ENCODE assay signal across 27 cellular contexts in the genomic region with DNA sequence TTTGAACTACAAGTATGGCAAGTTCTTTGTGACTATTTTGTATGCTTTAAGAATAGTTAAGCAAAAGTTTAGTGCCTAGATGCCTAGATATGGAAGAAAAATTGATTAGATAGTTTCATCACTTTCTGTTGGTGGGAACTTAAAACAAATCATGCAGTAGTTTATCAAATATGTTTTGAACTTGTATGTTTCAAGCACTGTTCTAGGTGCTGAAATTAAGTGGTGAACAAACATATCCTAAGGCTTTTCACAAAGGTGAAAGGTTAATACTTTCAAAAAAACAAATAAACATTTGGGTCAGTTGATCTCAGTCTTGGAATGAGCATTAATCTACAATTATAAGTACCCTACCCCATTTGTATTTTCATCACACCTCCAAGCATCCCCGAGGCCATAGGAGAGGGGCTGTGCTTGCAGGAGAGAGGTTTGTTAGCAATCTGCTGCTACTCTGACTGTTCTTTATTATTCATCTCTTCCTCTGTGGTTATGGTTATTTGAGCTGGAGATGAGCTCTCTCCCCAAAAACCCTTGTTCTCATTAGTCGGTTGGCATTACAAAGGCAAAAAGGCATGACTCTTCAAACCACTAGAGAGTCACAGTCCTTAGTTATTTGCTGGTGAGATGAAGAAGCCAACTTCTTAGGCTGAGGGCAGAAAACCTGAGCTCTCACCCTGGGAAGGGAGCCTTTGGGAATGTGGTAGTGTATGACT.
DNase-seq lines count a peak whose midpoint lies in the region; ATAC-seq, FAIRE-seq and TF ChIP-seq lines count a peak whose summit lies in the region.
"Had no signal": no experiment of that assay in that cellular context is flagged by ENCODE, and none has a peak within 500 bp of the region (broad histone marks: within the 10 kb centered on the region; RNA-seq: fewer than 3 reads in every experiment).

No MANE protein-coding gene starts in this region.

- no peak overlapping the region for H3K4me3 ChIP-seq in A549
- H3K4me3 ChIP-seq in pancreas: no peak overlapping the region
- H3K4me3 ChIP-seq: body of pancreas, gastrocnemius medialis, lung, psoas muscle, tibial artery had no signal

- H3K4me1 ChIP-seq in A549 (no peaks in the 10 kb centered on the region), pancreas (no peaks in the 10 kb centered on the region)
- H3K4me1 ChIP-seq: body of pancreas, tibial artery had no signal

- H3K4me2 ChIP-seq in A549: no peak overlapping the region

- no peaks in the 10 kb centered on the region for H3K27me3 ChIP-seq in pancreas
- H3K27me3 ChIP-seq: body of pancreas, gastrocnemius medialis, tibial artery had no signal

- CTCF ChIA-PET in A549 (lab: Yijun Ruan, JAX): interaction anchor here (1.4 kb wide), 1 partner anchor 11 kb away, joined by 4 read pairs; no protein-coding TSS in a partner anchor

- TF ChIP-seq EP300 in A549 (IDR thresholded peaks at IDR 0.05): no peak

- POLR2A ChIA-PET in A549 (lab: Yijun Ruan, JAX): no interaction called here

- 59% methylated on average over 2 of the region's 2 CpGs for WGBS in A549 (ENCODE audit: missing lambda C conversion rate)
- 52 to 69% methylated on average over 2 of the region's 2 CpGs for WGBS in pancreas, 2 donors

- H3K9me3 ChIP-seq in A549 (no peaks in the 10 kb centered on the region), pancreas (no peaks in the 10 kb centered on the region)
- H3K9me3 ChIP-seq: body of pancreas, gastrocnemius medialis, psoas muscle, tibial artery had no signal

- TF ChIP-seq RAD21 in A549 (conservative IDR thresholded peaks at IDR 0.05 in 1 of 2, IDR thresholded peaks at IDR 0.05 in 1 of 2): no peak

- TF ChIP-seq POLR2A in A549 (IDR thresholded peaks at IDR 0.05; ENCODE audit: low read length): no peak

- DNase-seq in A549 (ENCODE audit: low read depth in 1 of 2, low spot score in 1 of 2) (no peak), D721Med (ENCODE audit: insufficient read length, low spot score) (no peak), M059J (ENCODE audit: low read depth) (peak; percentile 55), fibroblast of gingiva (ENCODE audit: low read depth) (peak; percentile 27), NCI-H345 treated with DMSO at 0.1 percent for 48 hours (lab: John Stamatoyannopoulos, UW; ENCODE audit: unreplicated experiment) (no peak), DMS 273 treated with DMSO at 0.1 percent for 48 hours (lab: John Stamatoyannopoulos, UW) (no peak), pancreas (no peak)
- DNase-seq: activated CD4-positive, alpha-beta T cell treated with anti-CD3 and anti-CD28 coated beads, Interleukin-2, amount 10 ng/mL, durations not matched to agents 7 days and 5 days; activated CD8-positive, alpha-beta memory T cell treated with anti-CD3 and anti-CD28 coated beads, Interleukin-2, amount 10 ng/mL, durations not matched to agents 7 days and 5 days; activated naive CD8-positive, alpha-beta T cell treated with anti-CD3 and anti-CD28 coated beads, Interleukin-2, amount 10 ng/mL, durations not matched to agents 7 days and 5 days; body of pancreas; CD8-positive, alpha-beta T cell; effector CD8-positive, alpha-beta T cell; erythroblast; gastrocnemius medialis; hypothalamus; IMR-90; NCI-H146; NCI-H446; psoas muscle; small intestine; stimulated activated naive CD4-positive, alpha-beta T cell; tibial artery had no signal

- H3K36me3 ChIP-seq in pancreas: no peaks in the 10 kb centered on the region
- H3K36me3 ChIP-seq: gastrocnemius medialis, tibial artery had no signal

- H3K27ac ChIP-seq in A549 (no peak overlapping the region), pancreas (no peak overlapping the region)
- H3K27ac ChIP-seq: body of pancreas, gastrocnemius medialis, psoas muscle, tibial artery had no signal

- FAIRE-seq in A549 (lab: Jason Lieb, UNC) (no peak), D721Med (lab: Jason Lieb, UNC) (peak; percentile 32), pancreas (lab: Jason Lieb, UNC) (no peak)
- FAIRE-seq: keratinocyte, RCC 7860, small intestine had no signal

- TF ChIP-seq CTCF in A549 (IDR thresholded peaks at IDR 0.05) (no peak), D721Med (IDR thresholded peaks at IDR 0.05; ENCODE audit: insufficient read depth, missing control alignments) (no peak), pancreas (IDR thresholded peaks at IDR 0.05) (no peak)

- no peak for ATAC-seq in A549
- no peak for ATAC-seq in HG03565 (IDR thresholded peaks at IDR 0.05; ENCODE audit: unreplicated experiment)
- ATAC-seq in pancreas: no peak
- ATAC-seq: activated CD8-positive, alpha-beta memory T cell treated with anti-CD3 and anti-CD28 coated beads, Interleukin-2, amount 10 ng/mL, durations not matched to agents 7 days and 5 days; body of pancreas; CD8-positive, alpha-beta T cell; gastrocnemius medialis; psoas muscle had no signal

- intact Hi-C loops in pancreas (cut with DNase I): no loop called here

TF ChIP-seq in A549, 52 proteins besides CTCF, POLR2A, EP300 and RAD21:
- TF ChIP-seq, protein P1, sequence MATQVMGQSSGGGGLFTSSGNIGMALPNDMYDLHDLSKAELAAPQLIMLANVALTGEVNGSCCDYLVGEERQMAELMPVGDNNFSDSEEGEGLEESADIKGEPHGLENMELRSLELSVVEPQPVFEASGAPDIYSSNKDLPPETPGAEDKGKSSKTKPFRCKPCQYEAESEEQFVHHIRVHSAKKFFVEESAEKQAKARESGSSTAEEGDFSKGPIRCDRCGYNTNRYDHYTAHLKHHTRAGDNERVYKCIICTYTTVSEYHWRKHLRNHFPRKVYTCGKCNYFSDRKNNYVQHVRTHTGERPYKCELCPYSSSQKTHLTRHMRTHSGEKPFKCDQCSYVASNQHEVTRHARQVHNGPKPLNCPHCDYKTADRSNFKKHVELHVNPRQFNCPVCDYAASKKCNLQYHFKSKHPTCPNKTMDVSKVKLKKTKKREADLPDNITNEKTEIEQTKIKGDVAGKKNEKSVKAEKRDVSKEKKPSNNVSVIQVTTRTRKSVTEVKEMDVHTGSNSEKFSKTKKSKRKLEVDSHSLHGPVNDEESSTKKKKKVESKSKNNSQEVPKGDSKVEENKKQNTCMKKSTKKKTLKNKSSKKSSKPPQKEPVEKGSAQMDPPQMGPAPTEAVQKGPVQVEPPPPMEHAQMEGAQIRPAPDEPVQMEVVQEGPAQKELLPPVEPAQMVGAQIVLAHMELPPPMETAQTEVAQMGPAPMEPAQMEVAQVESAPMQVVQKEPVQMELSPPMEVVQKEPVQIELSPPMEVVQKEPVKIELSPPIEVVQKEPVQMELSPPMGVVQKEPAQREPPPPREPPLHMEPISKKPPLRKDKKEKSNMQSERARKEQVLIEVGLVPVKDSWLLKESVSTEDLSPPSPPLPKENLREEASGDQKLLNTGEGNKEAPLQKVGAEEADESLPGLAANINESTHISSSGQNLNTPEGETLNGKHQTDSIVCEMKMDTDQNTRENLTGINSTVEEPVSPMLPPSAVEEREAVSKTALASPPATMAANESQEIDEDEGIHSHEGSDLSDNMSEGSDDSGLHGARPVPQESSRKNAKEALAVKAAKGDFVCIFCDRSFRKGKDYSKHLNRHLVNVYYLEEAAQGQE (IDR thresholded peaks at IDR 0.05): peak; percentile 42; the same call in 1 of the 2 replicates
- no peak for TF ChIP-seq KDM5A (IDR thresholded peaks at IDR 0.05)
- no peak for TF ChIP-seq NFE2L2 (conservative IDR thresholded peaks at IDR 0.05; ENCODE audit: low read length)
- no peak for TF ChIP-seq TFCP2L1 (CRISPR knock-in tag; IDR thresholded peaks at IDR 0.05)
- TF ChIP-seq, protein P2, sequence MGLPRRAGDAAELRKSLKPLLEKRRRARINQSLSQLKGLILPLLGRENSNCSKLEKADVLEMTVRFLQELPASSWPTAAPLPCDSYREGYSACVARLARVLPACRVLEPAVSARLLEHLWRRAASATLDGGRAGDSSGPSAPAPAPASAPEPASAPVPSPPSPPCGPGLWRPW (IDR thresholded peaks at IDR 0.05): no peak
- TF ChIP-seq, protein P3, sequence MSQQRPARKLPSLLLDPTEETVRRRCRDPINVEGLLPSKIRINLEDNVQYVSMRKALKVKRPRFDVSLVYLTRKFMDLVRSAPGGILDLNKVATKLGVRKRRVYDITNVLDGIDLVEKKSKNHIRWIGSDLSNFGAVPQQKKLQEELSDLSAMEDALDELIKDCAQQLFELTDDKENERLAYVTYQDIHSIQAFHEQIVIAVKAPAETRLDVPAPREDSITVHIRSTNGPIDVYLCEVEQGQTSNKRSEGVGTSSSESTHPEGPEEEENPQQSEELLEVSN (IDR thresholded peaks at IDR 0.05; ENCODE audit: borderline replicate concordance, low read depth): no peak

Comparison
In these comparisons a context has a peak if more than half of its experiments do, and no peak if none do; other contexts are left out.
1. DNase-seq: peak in M059J (single experiment) and fibroblast of gingiva (single experiment); none in A549 (0 of 2), D721Med (single experiment), NCI-H345 treated with DMSO at 0.1 percent for 48 hours (single experiment), DMS 273 treated with DMSO at 0.1 percent for 48 hours (single experiment) and pancreas (0 of 6).